Comparison of ENCODE assay signal across 8 cellular contexts in genomic region chr9:13427587-13427986, GRCh38.
DNase-seq lines count a peak whose midpoint lies in the region; ATAC-seq, FAIRE-seq and TF ChIP-seq lines count a peak whose summit lies in the region.

No MANE protein-coding gene starts in this region.

- H3K4me3 ChIP-seq in A673 (ENCODE audit: low read depth, low read length, poor library complexity, severe bottlenecking) (no peak overlapping the region), K562 (no peak overlapping the region), upper lobe of left lung (no peak overlapping the region)

- 0% methylated on average over 3 of the region's 3 CpGs for WGBS in K562 (ENCODE audit: insufficient coverage, low coverage, missing lambda C conversion rate)
- WGBS in upper lobe of left lung, 2 donors, result 0% methylated on average over 3 of the region's 3 CpGs

- H4K20me1 ChIP-seq in K562 (replicated peaks; ENCODE audit: control insufficient read depth, insufficient read depth, low read length), result no peaks in the 10 kb centered on the region

- DNase-seq in A673 (ENCODE audit: low spot score) (peak; percentile 60), NCI-H2196 (lab: John Stamatoyannopoulos, UW; ENCODE audit: unreplicated experiment) (peak; percentile 84), K562 (ENCODE audit: extremely low read depth in 1 of 4, low spot score in 3 of 4) (peak; percentile 11 to 37 (median 22)), iris pigment epithelial cell (ENCODE audit: low read depth) (peak; percentile 53), upper lobe of left lung (no peak), mesenteric fat pad (ENCODE audit: low spot score) (no peak), SIG-M5 (lab: John Stamatoyannopoulos, UW) (no peak)

- H3K4me2 ChIP-seq in K562 (ENCODE audit: insufficient read depth, low read length), result no peak overlapping the region

- CTCF ChIA-PET in A673 (lab: Charles Lee), result no interaction called here
- CTCF ChIA-PET in K562 (lab: Yijun Ruan, JAX; ENCODE audit: low intra/inter-chr PET ratio), result interaction anchor here (0.7 kb wide), 1 partner anchor 261 kb away, joined by 3 read pairs; no protein-coding TSS in a partner anchor

- no peaks in the 10 kb centered on the region for H3K79me2 ChIP-seq in K562 (ENCODE audit: control insufficient read depth, insufficient read depth, low read length)

- intact Hi-C loops in A673 (cut with micrococcal nuclease; ENCODE audit: unreplicated experiment), result loop anchor here (5.0 to 10.0 kb wide), 6 partner anchors 260 to 1340 kb away; no protein-coding TSS in a partner anchor
- intact Hi-C loops in K562 (cut with micrococcal nuclease), result loop anchor here (2.0 to 10.0 kb wide), 4 partner anchors 260 to 1337 kb away; no protein-coding TSS in a partner anchor

- peak; percentile 77 for TF ChIP-seq CTCF in A673 (conservative IDR thresholded peaks at IDR 0.05; ENCODE audit: low read depth, low read length)
- 0 out of 2 replicates have a peak, but pooled peaks have one; percentile 22 for TF ChIP-seq CTCF in GM12874 (IDR thresholded peaks at IDR 0.05; ENCODE audit: insufficient read depth, low read depth, low read length)
- TF ChIP-seq CTCF in K562 (IDR thresholded peaks at IDR 0.05 in 2 of 3, conservative IDR thresholded peaks at IDR 0.05 in 1 of 3; ENCODE audit: insufficient read depth in 2 of 3, low read depth in 1 of 3, low read length in 3 of 3), result peak in 2 of 3 experiments; percentile 44 to 63; a peak in 4 of 6 replicates
- peak; percentile 31 to 73 (median 57) for TF ChIP-seq CTCF in upper lobe of left lung (IDR thresholded peaks at IDR 0.05)

- in situ Hi-C loops in K562 (cut with MboI), result loop anchor here (25.0 kb wide), 1 partner anchor 1010 kb away; no protein-coding TSS in a partner anchor

- TF ChIP-seq EP300 in K562 (IDR thresholded peaks at IDR 0.05; ENCODE audit: low read length) (no peak), upper lobe of left lung (IDR thresholded peaks at IDR 0.05) (no peak)

- no peaks in the 10 kb centered on the region for H3K9me1 ChIP-seq in K562 (ENCODE audit: control insufficient read depth, insufficient read depth, low read length)

- H3K27ac ChIP-seq in A673 (ENCODE audit: low read depth, low read length, poor library complexity, severe bottlenecking), result no peak overlapping the region
- H3K27ac ChIP-seq in K562 (ENCODE audit: extremely low read depth, low read depth, low read length), result no peak overlapping the region
- H3K27ac ChIP-seq in upper lobe of left lung, result no peak overlapping the region

- peak; percentile 63 to 71 for TF ChIP-seq RAD21 in K562 (CRISPR knock-in tag; conservative IDR thresholded peaks at IDR 0.05 in 1 of 2, IDR thresholded peaks at IDR 0.05 in 1 of 2)

- TF ChIP-seq POLR2A in K562 (conservative IDR thresholded peaks at IDR 0.05) (no peak), upper lobe of left lung (IDR thresholded peaks at IDR 0.05) (no peak)

- H3K36me3 ChIP-seq in A673 (ENCODE audit: insufficient read depth, low read length, poor library complexity, severe bottlenecking), result no peaks in the 10 kb centered on the region
- no peaks in the 10 kb centered on the region for H3K36me3 ChIP-seq in K562 (ENCODE audit: control insufficient read depth, insufficient read depth, low read length)
- no peaks in the 10 kb centered on the region for H3K36me3 ChIP-seq in upper lobe of left lung

- H3K27me3 ChIP-seq in A673 (replicated peaks; ENCODE audit: insufficient read depth, low read depth, low read length, poor library complexity) (no peaks in the 10 kb centered on the region), K562 (ENCODE audit: control insufficient read depth in 2 of 2, insufficient read depth in 2 of 2, low read length in 2 of 2) (no peaks in the 10 kb centered on the region), upper lobe of left lung (no peaks in the 10 kb centered on the region)

- no peak overlapping the region for H2AFZ ChIP-seq in K562 (ENCODE audit: low read depth, low read length)

- peaks cover 23% of the 10 kb centered on the region for H3K4me1 ChIP-seq in A673 (ENCODE audit: insufficient read depth, low read length, poor library complexity, severe bottlenecking)
- no peaks in the 10 kb centered on the region for H3K4me1 ChIP-seq in K562 (replicated peaks in 1 of 2; ENCODE audit: control insufficient read depth in 2 of 2, insufficient read depth in 2 of 2, low read length in 2 of 2)
- H3K4me1 ChIP-seq in upper lobe of left lung, result peaks cover 0 to 3% (median 0%) of the 10 kb centered on the region in 4 donors

- no peak for ATAC-seq in K562
- ATAC-seq in upper lobe of left lung (ENCODE audit: low FRiP score in 2 of 2), result peak in 1 of 2 donors; percentile 58

- no peak for FAIRE-seq in K562 (lab: Jason Lieb, UNC)

- no peaks in the 10 kb centered on the region for H3K9me3 ChIP-seq in A673 (ENCODE audit: low read depth, low read length, poor library complexity, severe bottlenecking)
- H3K9me3 ChIP-seq in K562 (replicated peaks; ENCODE audit: control insufficient read depth, insufficient read depth, low read depth, low read length), result no peaks in the 10 kb centered on the region
- no peaks in the 10 kb centered on the region for H3K9me3 ChIP-seq in upper lobe of left lung

- BruUV-seq in A673 (replicated peaks; lab: Mats Ljungman, UMichigan) (no TSS peak), K562 (replicated peaks; lab: Mats Ljungman, UMichigan) (no TSS peak)

- POLR2A ChIA-PET in A673 (lab: Charles Lee; ENCODE audit: low non-redundant PET) (no interaction called here), K562 (lab: Yijun Ruan, JAX) (interaction anchor here (0.6 kb wide), 2 partner anchors 564 to 857 kb away, joined by 3 to 4 read pairs; no protein-coding TSS in a partner anchor)

- no peak overlapping the region for H3K9ac ChIP-seq in K562 (ENCODE audit: insufficient read depth in 1 of 2, low read depth in 2 of 2, low read length in 2 of 2)

TF ChIP-seq in K562, 482 proteins besides CTCF, POLR2A, EP300 and RAD21:
- TF ChIP-seq CXXC5 (CRISPR knock-in tag; IDR thresholded peaks at IDR 0.05) (no peak), TRIM28 (IDR thresholded peaks at IDR 0.05) (no peak), RBBP5 (IDR thresholded peaks at IDR 0.05; ENCODE audit: borderline replicate concordance, insufficient read depth, low read length, poor library complexity, severe bottlenecking) (no peak), ARID3A (IDR thresholded peaks at IDR 0.05; ENCODE audit: borderline replicate concordance, low read depth, low read length) (0 out of 2 replicates have a peak, but pooled peaks have one; percentile 69), SNRNP70 (optimal IDR thresholded peaks at IDR 0.05; ENCODE audit: low read depth, low read length) (no peak)
- TF ChIP-seq, protein P1, sequence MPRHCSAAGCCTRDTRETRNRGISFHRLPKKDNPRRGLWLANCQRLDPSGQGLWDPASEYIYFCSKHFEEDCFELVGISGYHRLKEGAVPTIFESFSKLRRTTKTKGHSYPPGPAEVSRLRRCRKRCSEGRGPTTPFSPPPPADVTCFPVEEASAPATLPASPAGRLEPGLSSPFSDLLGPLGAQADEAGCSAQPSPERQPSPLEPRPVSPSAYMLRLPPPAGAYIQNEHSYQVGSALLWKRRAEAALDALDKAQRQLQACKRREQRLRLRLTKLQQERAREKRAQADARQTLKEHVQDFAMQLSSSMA (CRISPR knock-in tag; IDR thresholded peaks at IDR 0.05), result no peak
TF ChIP-seq in K562: peak in this region for 1.

Comparison
In these comparisons a context has a peak if more than half of its experiments do, and no peak if none do; other contexts are left out.
1. DNase-seq: peak in A673 (single experiment), NCI-H2196 (single experiment), K562 (4 of 4) and iris pigment epithelial cell (single experiment); none in upper lobe of left lung (0 of 2), mesenteric fat pad (single experiment) and SIG-M5 (single experiment).
2. CTCF ChIP-seq: peak in every context shown above with its lines; median percentile 77 in A673; 57 in upper lobe of left lung; 54 in K562; 22 in GM12874.